27 cellular contexts compared by ENCODE assay signal in the genomic region with DNA sequence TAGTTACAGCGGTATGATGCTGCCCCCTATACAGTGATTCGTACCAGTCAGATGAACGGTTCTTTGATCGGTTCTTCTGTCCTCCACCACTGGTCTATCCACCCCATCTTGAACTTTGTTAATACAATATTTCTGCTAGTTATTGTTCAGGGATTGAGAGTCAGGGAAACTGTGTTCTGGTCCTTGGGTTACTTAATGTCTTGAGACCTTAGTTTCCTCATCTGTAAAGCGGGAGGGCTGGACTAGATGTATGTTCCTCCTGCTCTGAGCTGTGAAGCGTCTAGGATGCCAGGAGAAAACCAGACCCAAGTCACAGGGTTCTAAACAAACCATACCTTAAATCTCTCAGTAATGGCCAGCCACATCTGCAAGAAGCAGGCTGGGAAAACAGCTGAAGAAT. TPM values are rescaled to one million over a fixed set of nuclear protein-coding genes. Genes with fewer than 3 reads are reported as not detected.
DNase-seq lines count a peak whose midpoint lies in the region; ATAC-seq, FAIRE-seq and TF ChIP-seq lines count a peak whose summit lies in the region.
"Had no signal": no experiment of that assay in that cellular context is flagged by ENCODE, and none has a peak within 500 bp of the region (broad histone marks: within the 10 kb centered on the region; RNA-seq: fewer than 3 reads in every experiment).

No MANE protein-coding gene starts in this region.

- no peak overlapping the region for H3K4me3 ChIP-seq in MM.1S (ENCODE audit: low read length)
- H3K4me3 ChIP-seq: SJCRH30 had no signal

- no peak for FAIRE-seq in GM19239 (lab: Jason Lieb, UNC)

- peaks cover 19% of the 10 kb centered on the region for H3K4me1 Mint-ChIP-seq in activated CD4-positive, alpha-beta memory T cell treated with anti-CD3 and anti-CD28 coated beads, Interleukin-2, amount 10 ng/mL, durations not matched to agents 7 days and 5 days
- H3K4me1 Mint-ChIP-seq in activated CD4-positive, alpha-beta memory T cell treated with anti-CD3 and anti-CD28 coated beads for 36 hours (ENCODE audit: low read depth), result peaks cover 19% of the 10 kb centered on the region
- H3K4me1 Mint-ChIP-seq in brain, result peaks cover 23% of the 10 kb centered on the region
- peaks cover 18% of the 10 kb centered on the region for H3K4me1 Mint-ChIP-seq in progenitor cell of endocrine pancreas (ENCODE audit: low read depth)

- H3K9me3 ChIP-seq in MM.1S (replicated peaks; ENCODE audit: insufficient read depth, low read length), result no peaks in the 10 kb centered on the region
- H3K9me3 ChIP-seq: heart left ventricle, left lung, sigmoid colon, SJCRH30, stomach, tibial artery had no signal

- H3K4me1 ChIP-seq in MM.1S (ENCODE audit: low read length), result peaks cover 26% of the 10 kb centered on the region
- H3K4me1 ChIP-seq: SJCRH30 had no signal

- H2AFZ ChIP-seq in MM.1S (ENCODE audit: low read length), result no peak overlapping the region

- H3K9me2 ChIP-seq in MM.1S (replicated peaks; ENCODE audit: insufficient read depth, low read length), result no peaks in the 10 kb centered on the region

- no peak overlapping the region for H3K9ac ChIP-seq in MM.1S (ENCODE audit: low read length)

- no peak for ATAC-seq in HG02678 (IDR thresholded peaks at IDR 0.05; ENCODE audit: unreplicated experiment)
- ATAC-seq: heart left ventricle, left lung had no signal

- intact Hi-C loops in activated CD4-positive, alpha-beta memory T cell treated with anti-CD3 and anti-CD28 coated beads for 36 hours (cut with micrococcal nuclease), result loop anchor here (10.0 kb wide), 1 partner anchor 291 kb away; no protein-coding TSS in a partner anchor

- H3K79me2 ChIP-seq in MM.1S (ENCODE audit: low read length), result peaks cover 28% of the 10 kb centered on the region

- POLR2A ChIA-PET in activated CD4-positive, alpha-beta memory T cell treated with anti-CD3 and anti-CD28 coated beads, Interleukin-2, amount 10 ng/mL, durations not matched to agents 7 days and 5 days (lab: Charles Lee), result no interaction called here
- POLR2A ChIA-PET in activated CD4-positive, alpha-beta memory T cell treated with anti-CD3 and anti-CD28 coated beads for 36 hours (lab: Charles Lee), result no interaction called here

- no peak for DNase-seq in activated CD4-positive, alpha-beta memory T cell treated with anti-CD3 and anti-CD28 coated beads, Interleukin-2, amount 10 ng/mL, durations not matched to agents 7 days and 5 days
- no peak for DNase-seq in activated CD4-positive, alpha-beta memory T cell treated with anti-CD3 and anti-CD28 coated beads for 36 hours
- DNase-seq in MM.1S (no peak), progenitor cell of endocrine pancreas (ENCODE audit: low spot score, unreplicated experiment) (no peak), activated gamma-delta T cell treated with Interleukin-2 at 50 U/mL for 16 hours (no peak), GM19239 (ENCODE audit: insufficient read length, low spot score) (no peak)
- DNase-seq: activated CD4-positive, alpha-beta T cell treated with anti-CD3 and anti-CD28 coated beads, Interleukin-2, amount 50 U/mL, for 1 hour; CD8-positive, alpha-beta memory T cell; DMS53; GF-D8; GOT3; heart left ventricle; immature natural killer cell; left lung; NCI-H1048; NCI-H1694 treated with DMSO at 0.1 percent for 48 hours; NCI-H2171 treated with DMSO at 0.1 percent for 48 hours; NCI-H524 treated with DMSO at 0.1 percent for 48 hours; sigmoid colon; SJCRH30; stomach; tibial artery had no signal

- TF ChIP-seq CTCF in MM.1S (IDR thresholded peaks at IDR 0.05; ENCODE audit: low read length) (no peak), brain (conservative IDR thresholded peaks at IDR 0.05) (no peak), progenitor cell of endocrine pancreas (IDR thresholded peaks at IDR 0.05; ENCODE audit: unreplicated experiment) (no peak)

- peak overlapping the region; percentile 99; the same call in 1 of the 2 replicates for H3K4me2 ChIP-seq in MM.1S (ENCODE audit: low read depth, low read length)

- H3K27ac Mint-ChIP-seq in activated CD4-positive, alpha-beta memory T cell treated with anti-CD3 and anti-CD28 coated beads, Interleukin-2, amount 10 ng/mL, durations not matched to agents 7 days and 5 days, result no peak overlapping the region
- H3K27ac Mint-ChIP-seq in activated CD4-positive, alpha-beta memory T cell treated with anti-CD3 and anti-CD28 coated beads for 36 hours, result no peak overlapping the region
- peak overlapping the region in 1 of 5 experiments; percentile 83 for H3K27ac Mint-ChIP-seq in brain
- H3K27ac Mint-ChIP-seq in progenitor cell of endocrine pancreas, result no peak overlapping the region
- H3K27ac Mint-ChIP-seq: CD8-positive, alpha-beta memory T cell; immature natural killer cell had no signal

- no peaks in the 10 kb centered on the region for H3K36me3 Mint-ChIP-seq in activated CD4-positive, alpha-beta memory T cell treated with anti-CD3 and anti-CD28 coated beads, Interleukin-2, amount 10 ng/mL, durations not matched to agents 7 days and 5 days (ENCODE audit: low read depth)
- no peaks in the 10 kb centered on the region for H3K36me3 Mint-ChIP-seq in activated CD4-positive, alpha-beta memory T cell treated with anti-CD3 and anti-CD28 coated beads for 36 hours
- H3K36me3 Mint-ChIP-seq in brain (no peaks in the 10 kb centered on the region), progenitor cell of endocrine pancreas (ENCODE audit: insufficient read depth) (no peaks in the 10 kb centered on the region)
- H3K36me3 Mint-ChIP-seq: CD8-positive, alpha-beta memory T cell; immature natural killer cell had no signal

- peaks cover 72% of the 10 kb centered on the region for H3K27me3 Mint-ChIP-seq in activated CD4-positive, alpha-beta memory T cell treated with anti-CD3 and anti-CD28 coated beads, Interleukin-2, amount 10 ng/mL, durations not matched to agents 7 days and 5 days
- H3K27me3 Mint-ChIP-seq in activated CD4-positive, alpha-beta memory T cell treated with anti-CD3 and anti-CD28 coated beads for 36 hours, result peaks cover 66% of the 10 kb centered on the region
- peaks cover 48% of the 10 kb centered on the region for H3K27me3 Mint-ChIP-seq in brain
- H3K27me3 Mint-ChIP-seq in progenitor cell of endocrine pancreas, result peaks cover 36% of the 10 kb centered on the region

- no peak overlapping the region for H3K27ac ChIP-seq in MM.1S (ENCODE audit: low read length)
- H3K27ac ChIP-seq: left lung, SJCRH30 had no signal

- H3K9me3 Mint-ChIP-seq in activated CD4-positive, alpha-beta memory T cell treated with anti-CD3 and anti-CD28 coated beads, Interleukin-2, amount 10 ng/mL, durations not matched to agents 7 days and 5 days, result no peaks in the 10 kb centered on the region
- H3K9me3 Mint-ChIP-seq in activated CD4-positive, alpha-beta memory T cell treated with anti-CD3 and anti-CD28 coated beads for 36 hours, result no peaks in the 10 kb centered on the region
- H3K9me3 Mint-ChIP-seq in brain, result peaks cover 0 to 3% (median 0%) of the 10 kb centered on the region in 5 experiments
- H3K9me3 Mint-ChIP-seq in progenitor cell of endocrine pancreas (ENCODE audit: low read depth), result no peaks in the 10 kb centered on the region
- H3K9me3 Mint-ChIP-seq: immature natural killer cell had no signal

- no peaks in the 10 kb centered on the region for H4K20me1 ChIP-seq in MM.1S (ENCODE audit: insufficient read depth, low read length)

- H3F3A ChIP-seq in MM.1S (ENCODE audit: insufficient read depth, low read length), result peaks cover 15% of the 10 kb centered on the region

- CTCF ChIA-PET in activated CD4-positive, alpha-beta memory T cell treated with anti-CD3 and anti-CD28 coated beads, Interleukin-2, amount 10 ng/mL, durations not matched to agents 7 days and 5 days (lab: Charles Lee), result no interaction called here
- CTCF ChIA-PET in activated CD4-positive, alpha-beta memory T cell treated with anti-CD3 and anti-CD28 coated beads for 36 hours (lab: Charles Lee), result interaction anchor here (1.2 to 1.4 kb wide), 2 partner anchors 25 to 296 kb away, joined by 3 to 6 read pairs; no protein-coding TSS in a partner anchor

- no peaks in the 10 kb centered on the region for H3K36me3 ChIP-seq in MM.1S (replicated peaks; ENCODE audit: insufficient read depth, low read length)
- H3K36me3 ChIP-seq: heart left ventricle, left lung, sigmoid colon, SJCRH30, stomach, tibial artery had no signal

- H3K27me3 ChIP-seq in MM.1S (replicated peaks; ENCODE audit: insufficient read depth, low read length), result no peaks in the 10 kb centered on the region
- H3K27me3 ChIP-seq: tibial artery had no signal

- peak overlapping the region; percentile 9 for H3K4me3 Mint-ChIP-seq in activated CD4-positive, alpha-beta memory T cell treated with anti-CD3 and anti-CD28 coated beads, Interleukin-2, amount 10 ng/mL, durations not matched to agents 7 days and 5 days
- H3K4me3 Mint-ChIP-seq in activated CD4-positive, alpha-beta memory T cell treated with anti-CD3 and anti-CD28 coated beads for 36 hours, result no peak overlapping the region
- H3K4me3 Mint-ChIP-seq in brain (peak overlapping the region in 3 of 5 experiments; percentile 84 to 88 (median 88)), progenitor cell of endocrine pancreas (ENCODE audit: low read depth) (peak overlapping the region; percentile 76)

RNA-seq across cellular contexts. Expression of a gene that starts 1.4 kb away (rescaled TPM):
- total RNA-seq in activated CD4-positive, alpha-beta memory T cell treated with anti-CD3 and anti-CD28 coated beads, Interleukin-2, amount 10 ng/mL, durations not matched to agents 7 days and 5 days, result 1 to 10 TPM; 1.5 to 2.3 TPM
- total RNA-seq in activated CD4-positive, alpha-beta memory T cell treated with anti-CD3 and anti-CD28 coated beads for 36 hours, result 1 to 10 TPM; 1.1 to 1.6 TPM
- polyA plus RNA-seq in brain (ENCODE audit: insufficient read depth, low read depth, low replicate concordance), result 2.5 TPM
- total RNA-seq in progenitor cell of endocrine pancreas, result 1.5 and 2.0 TPM in 2 replicates
- total RNA-seq: A172, chondrocyte, LHCN-M2 had no signal
- polyA plus RNA-seq: CD8-positive, alpha-beta memory T cell; immature natural killer cell had no signal
